In the genomic region with DNA sequence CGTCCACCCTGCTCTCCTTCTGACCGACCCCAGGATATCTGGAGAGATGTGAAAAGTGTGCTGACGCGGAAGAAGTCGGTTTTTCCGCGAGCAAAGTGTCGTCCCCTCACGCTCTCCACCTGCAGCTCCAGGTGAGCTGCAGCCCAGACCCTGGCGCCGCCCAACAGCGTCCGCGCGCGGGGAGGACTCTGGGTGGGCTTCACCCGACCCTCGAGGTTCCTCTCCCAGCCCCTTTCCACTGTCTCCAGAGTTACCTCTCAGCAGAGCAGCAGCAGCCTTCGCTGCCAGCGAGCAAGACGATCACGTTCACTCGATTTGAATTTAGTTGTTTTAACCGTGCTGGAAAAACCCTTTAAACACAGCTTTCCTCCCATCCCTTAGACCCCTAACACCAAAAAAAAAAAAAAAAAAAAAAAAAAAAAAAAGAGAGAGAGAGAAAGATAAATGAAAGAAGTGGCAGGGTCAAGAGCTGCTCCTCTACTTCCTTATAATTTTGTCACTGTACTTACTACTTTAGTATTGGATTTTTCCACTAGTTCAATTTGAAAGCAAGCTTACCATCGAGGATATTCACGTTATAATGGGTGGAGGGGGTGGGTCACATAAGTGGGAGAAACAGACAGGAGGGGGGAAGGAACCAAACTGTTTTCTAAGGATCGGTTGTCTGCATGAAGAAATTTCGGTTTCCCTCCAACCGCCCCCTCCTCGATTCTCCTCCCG, we compare ENCODE assay signal across 8 cellular contexts. TPM values are rescaled to one million over a fixed set of nuclear protein-coding genes. Genes with fewer than 3 reads are reported as not detected.
DNase-seq lines count a peak whose midpoint lies in the region; ATAC-seq and TF ChIP-seq lines count a peak whose summit lies in the region.

No MANE protein-coding gene starts in this region.

- H3K36me3 ChIP-seq in heart right ventricle, result no peaks in the 10 kb centered on the region

- peaks cover 2 to 56% (median 46%) of the 10 kb centered on the region in 9 donors for H3K4me1 ChIP-seq in heart right ventricle

- DNase-seq in activated T-cell treated with anti-CD3 and anti-CD28 coated beads, Interleukin-2, amount 50 U/mL, for 24 hours, result no peak
- DNase-seq in activated T-cell treated with anti-CD3 and anti-CD28 coated beads for 4 hours, result no peak
- DNase-seq in heart right ventricle, result peak; percentile 28 to 45
- peak; percentile 9 for DNase-seq in renal cortical epithelial cell (ENCODE audit: low read depth)
- DNase-seq in cortex of kidney (lab: John Stamatoyannopoulos, UW), result no peak
- DNase-seq in NCI-H2196 treated with DMSO at 0.1 percent for 48 hours (lab: John Stamatoyannopoulos, UW; ENCODE audit: unreplicated experiment), result no peak

- intact Hi-C loops in heart right ventricle (cut with DNase I), result loop anchor here in 7 of 10 donors (5.0 to 10.0 kb wide), 9 partner anchors 66 to 582 kb away; no protein-coding TSS in a partner anchor

- H3K4me3 ChIP-seq in heart right ventricle, result peak overlapping the region; percentile 62 to 97 (median 86)

- no peak for TF ChIP-seq CTCF in heart right ventricle (IDR thresholded peaks at IDR 0.05)

- peaks cover 0 to 76% (median 0%) of the 10 kb centered on the region in 7 donors for H3K27me3 ChIP-seq in heart right ventricle

- 0 to 1% methylated on average over 31 of the region's 31 CpGs for WGBS in heart right ventricle, 2 donors

- peaks cover 9% of the 10 kb centered on the region for H3K27me3 Mint-ChIP-seq in activated T-cell treated with anti-CD3 and anti-CD28 coated beads, Interleukin-2, amount 50 U/mL, for 24 hours
- no peaks in the 10 kb centered on the region for H3K27me3 Mint-ChIP-seq in activated T-helper 17 cell treated with anti-CD3 and anti-CD28 coated beads, Interleukin-2, amount 50 U/mL, for 72 hours

- peak overlapping the region; percentile 73 to 98 (median 92) for H3K27ac ChIP-seq in heart right ventricle

- H3K4me3 Mint-ChIP-seq in activated T-cell treated with anti-CD3 and anti-CD28 coated beads, Interleukin-2, amount 50 U/mL, for 24 hours, result peak overlapping the region; percentile 99
- peak overlapping the region; percentile 93 for H3K4me3 Mint-ChIP-seq in activated T-helper 17 cell treated with anti-CD3 and anti-CD28 coated beads, Interleukin-2, amount 50 U/mL, for 72 hours

- H3K4me1 Mint-ChIP-seq in activated T-cell treated with anti-CD3 and anti-CD28 coated beads, Interleukin-2, amount 50 U/mL, for 24 hours (ENCODE audit: low read depth), result peaks cover 55% of the 10 kb centered on the region
- H3K4me1 Mint-ChIP-seq in activated T-helper 17 cell treated with anti-CD3 and anti-CD28 coated beads, Interleukin-2, amount 50 U/mL, for 72 hours, result peaks cover 21% of the 10 kb centered on the region

- no peaks in the 10 kb centered on the region for H3K9me3 Mint-ChIP-seq in activated T-cell treated with anti-CD3 and anti-CD28 coated beads, Interleukin-2, amount 50 U/mL, for 24 hours
- no peaks in the 10 kb centered on the region for H3K9me3 Mint-ChIP-seq in activated T-helper 17 cell treated with anti-CD3 and anti-CD28 coated beads, Interleukin-2, amount 50 U/mL, for 72 hours

- ATAC-seq in HG03159 (IDR thresholded peaks at IDR 0.05; ENCODE audit: unreplicated experiment) (peak; percentile 1), heart right ventricle (peak in 3 of 8 donors; percentile 2 to 15 (median 8))
- ATAC-seq in activated T-helper 17 cell treated with anti-CD3 and anti-CD28 coated beads, Interleukin-2, amount 50 U/mL, for 72 hours (replicated peaks), result peak; percentile 0

- no peaks in the 10 kb centered on the region for H3K9me3 ChIP-seq in heart right ventricle

- peaks cover 14% of the 10 kb centered on the region for H3K36me3 Mint-ChIP-seq in activated T-cell treated with anti-CD3 and anti-CD28 coated beads, Interleukin-2, amount 50 U/mL, for 24 hours (ENCODE audit: low read depth)
- H3K36me3 Mint-ChIP-seq in activated T-helper 17 cell treated with anti-CD3 and anti-CD28 coated beads, Interleukin-2, amount 50 U/mL, for 72 hours (ENCODE audit: low read depth), result peaks cover 10% of the 10 kb centered on the region

- H3K27ac Mint-ChIP-seq in activated T-cell treated with anti-CD3 and anti-CD28 coated beads, Interleukin-2, amount 50 U/mL, for 24 hours, result peak overlapping the region; percentile 93
- H3K27ac Mint-ChIP-seq in activated T-helper 17 cell treated with anti-CD3 and anti-CD28 coated beads, Interleukin-2, amount 50 U/mL, for 72 hours, result peak overlapping the region; percentile 93

RNA-seq across cellular contexts. Expression of a gene that starts 0.8 kb away (rescaled TPM):
- 1 to 10 TPM; 7.1 to 7.8 TPM for total RNA-seq in activated T-helper 17 cell treated with anti-CD3 and anti-CD28 coated beads, Interleukin-2, amount 50 U/mL, for 72 hours
- 10 to 100 TPM; 15.4 to 28.6 (median 23.7) TPM for total RNA-seq in heart right ventricle
- polyA plus RNA-seq in heart right ventricle, result 1 to 10 TPM; 2.2 to 4.2 TPM
- 2.0 and 5.2 TPM in 2 replicates for total RNA-seq in renal cortical epithelial cell

Comparison
In these comparisons a context has a peak if more than half of its experiments do, and no peak if none do; other contexts are left out.
1. DNase-seq: peak in heart right ventricle (2 of 2) and renal cortical epithelial cell (single experiment); none in activated T-cell treated with anti-CD3 and anti-CD28 coated beads, Interleukin-2, amount 50 U/mL, for 24 hours (single experiment), activated T-cell treated with anti-CD3 and anti-CD28 coated beads for 4 hours (single experiment), cortex of kidney (single experiment) and NCI-H2196 treated with DMSO at 0.1 percent for 48 hours (single experiment).